Comparison of ENCODE assay signal across 20 cellular contexts in the genomic region with DNA sequence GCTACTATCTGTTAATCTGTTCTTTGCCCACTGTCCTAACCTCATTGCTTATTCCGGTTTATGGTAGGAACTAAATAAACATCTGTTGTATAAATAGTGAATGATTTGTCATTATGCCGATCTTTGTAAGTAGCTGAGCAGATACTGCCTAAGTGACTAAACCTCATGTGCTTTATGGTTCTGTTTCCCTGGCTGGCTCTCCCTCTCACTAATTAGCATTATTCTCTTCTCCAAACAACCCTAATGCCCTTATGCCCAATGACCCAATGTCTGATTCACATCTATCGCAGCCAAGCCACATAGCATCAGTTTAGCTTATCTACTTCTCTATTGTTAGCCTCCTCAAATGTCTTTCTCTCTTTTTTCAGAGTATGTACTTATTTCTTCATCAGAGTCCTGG.
DNase-seq lines count a peak whose midpoint lies in the region; ATAC-seq and TF ChIP-seq lines count a peak whose summit lies in the region.
"Had no signal": no experiment of that assay in that cellular context is flagged by ENCODE, and none has a peak within 500 bp of the region (broad histone marks: within the 10 kb centered on the region; RNA-seq: fewer than 3 reads in every experiment).

No MANE protein-coding gene starts in this region.

- H3K4me1 Mint-ChIP-seq in activated naive CD8-positive, alpha-beta T cell treated with anti-CD3 and anti-CD28 coated beads for 36 hours = no peaks in the 10 kb centered on the region
- H3K4me1 Mint-ChIP-seq: CD8-positive, alpha-beta memory T cell; H9 had no signal

- peaks cover 4% of the 10 kb centered on the region for H3K9me3 Mint-ChIP-seq in activated naive CD8-positive, alpha-beta T cell treated with anti-CD3 and anti-CD28 coated beads for 36 hours
- H3K9me3 Mint-ChIP-seq: H9 had no signal

- no peaks in the 10 kb centered on the region for H3K27me3 Mint-ChIP-seq in activated naive CD8-positive, alpha-beta T cell treated with anti-CD3 and anti-CD28 coated beads for 36 hours
- H3K27me3 Mint-ChIP-seq: CD8-positive, alpha-beta memory T cell had no signal

- H3K4me3 ChIP-seq in epithelial cell of proximal tubule (ENCODE audit: low read depth, low read length) (no peak overlapping the region), retinal pigment epithelial cell (ENCODE audit: low read length) (no peak overlapping the region), lower lobe of right lung (no peak overlapping the region)

- H3K27ac ChIP-seq in lower lobe of right lung = no peak overlapping the region

- H3K9me3 ChIP-seq in lower lobe of right lung = no peaks in the 10 kb centered on the region
- H3K9me3 ChIP-seq: SK-N-SH had no signal

- no peaks in the 10 kb centered on the region for H3K4me1 ChIP-seq in lower lobe of right lung

- H3K27ac Mint-ChIP-seq in activated naive CD8-positive, alpha-beta T cell treated with anti-CD3 and anti-CD28 coated beads for 36 hours = no peak overlapping the region
- H3K27ac Mint-ChIP-seq: CD8-positive, alpha-beta memory T cell; H9 had no signal

- TF ChIP-seq CTCF in epithelial cell of proximal tubule (conservative IDR thresholded peaks at IDR 0.05; ENCODE audit: low read depth, low read length) (no peak), retinal pigment epithelial cell (conservative IDR thresholded peaks at IDR 0.05; ENCODE audit: low read depth, low read length) (no peak), lower lobe of right lung (IDR thresholded peaks at IDR 0.05) (no peak)

- no peaks in the 10 kb centered on the region for H3K36me3 Mint-ChIP-seq in activated naive CD8-positive, alpha-beta T cell treated with anti-CD3 and anti-CD28 coated beads for 36 hours
- H3K36me3 Mint-ChIP-seq: CD8-positive, alpha-beta memory T cell had no signal

- no peak overlapping the region for H3K4me3 Mint-ChIP-seq in activated naive CD8-positive, alpha-beta T cell treated with anti-CD3 and anti-CD28 coated beads for 36 hours
- H3K4me3 Mint-ChIP-seq: CD8-positive, alpha-beta memory T cell; H9 had no signal

- in situ Hi-C loops in Caki2 (cut with HindIII; ENCODE audit: low pct_unique_long_range_greater_than_20kb, low sequenced_read_pairs) = no loop called here

- H3K27me3 ChIP-seq in lower lobe of right lung (ENCODE audit: low read depth) = no peaks in the 10 kb centered on the region

- intact Hi-C loops in lower lobe of right lung (cut with DNase I) (no loop called here), Right ventricle myocardium inferior (cut with DNase I) (no loop called here)

- no peak for ATAC-seq in lower lobe of right lung
- no peak for ATAC-seq in Right ventricle myocardium inferior

- H3K36me3 ChIP-seq in lower lobe of right lung = no peaks in the 10 kb centered on the region

- DNase-seq in Caki2 (ENCODE audit: low read depth) (peak; percentile 57), NCI-H526 treated with DMSO at 0.1 percent for 48 hours (lab: John Stamatoyannopoulos, UW) (peak; percentile 71), epithelial cell of proximal tubule (ENCODE audit: low read depth) (peak; percentile 65), retinal pigment epithelial cell (ENCODE audit: low read depth) (peak; percentile 81), lower lobe of right lung (no peak), Right ventricle myocardium inferior (ENCODE audit: missing footprints) (no peak)
- no peak for DNase-seq in activated naive CD8-positive, alpha-beta T cell treated with anti-CD3 and anti-CD28 coated beads for 36 hours
- DNase-seq: ACHN; C1 segment of cervical spinal cord; CD8-positive, alpha-beta memory T cell; GF-D8; H9; NCI-H1105 treated with DMSO at 0.1 percent for 48 hours; NCI-H1694; NCI-H2081 treated with DMSO at 0.1 percent for 48 hours; NCI-H446 treated with DMSO at 0.1 percent for 48 hours; NCI-H748 treated with DMSO at 0.1 percent for 48 hours; NK-92 treated with Interleukin-12 subunit alpha and Interleukin-12 subunit beta, amount 100 ng/mL, for 24 hours; SHP77 treated with DMSO at 0.1 percent for 48 hours; SK-N-SH had no signal

Comparison
In these comparisons a context has a peak if more than half of its experiments do, and no peak if none do; other contexts are left out.
1. DNase-seq: peak in Caki2 (single experiment), NCI-H526 treated with DMSO at 0.1 percent for 48 hours (single experiment), epithelial cell of proximal tubule (single experiment) and retinal pigment epithelial cell (single experiment); none in activated naive CD8-positive, alpha-beta T cell treated with anti-CD3 and anti-CD28 coated beads for 36 hours (single experiment), lower lobe of right lung (single experiment) and Right ventricle myocardium inferior (single experiment).